In the genomic region with DNA sequence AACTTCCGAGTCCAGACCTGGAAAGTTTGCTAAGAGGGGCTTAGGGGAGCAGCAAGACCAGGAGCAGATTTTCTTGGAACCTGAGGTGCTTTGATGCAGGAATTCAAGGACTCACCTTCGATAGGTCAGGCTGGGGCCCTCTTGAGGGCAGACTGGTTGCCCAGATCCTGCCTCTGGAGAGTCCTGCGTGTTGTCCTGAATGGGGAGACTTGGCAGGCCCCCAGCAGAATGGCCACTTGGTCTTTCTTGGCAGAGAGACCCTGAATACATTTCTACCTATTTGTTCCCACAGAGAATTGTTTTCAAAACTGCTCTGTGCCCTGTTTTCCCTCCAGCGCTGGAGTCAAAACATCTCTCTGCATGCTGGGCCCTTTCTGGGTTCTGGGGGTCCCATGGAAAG, we compare ENCODE assay signal across 13 cellular contexts. TPM values are rescaled to one million over a fixed set of nuclear protein-coding genes. Genes with fewer than 3 reads are reported as not detected.
DNase-seq lines count a peak whose midpoint lies in the region; ATAC-seq, FAIRE-seq and TF ChIP-seq lines count a peak whose summit lies in the region.
"Had no signal": no experiment of that assay in that cellular context is flagged by ENCODE, and none has a peak within 500 bp of the region (broad histone marks: within the 10 kb centered on the region; RNA-seq: fewer than 3 reads in every experiment).

No MANE protein-coding gene starts in this region.

- H3K4me3 ChIP-seq in left lung (no peak overlapping the region), thymus (ENCODE audit: low read length) (peak overlapping the region; percentile 98), kidney (ENCODE audit: low read length in 2 of 2) (peak overlapping the region in 1 of 2 donors; percentile 70)
- H3K4me3 ChIP-seq: SK-N-MC had no signal

- H3K27ac Mint-ChIP-seq in activated CD8-positive, alpha-beta memory T cell treated with anti-CD3 and anti-CD28 coated beads, Interleukin-2, amount 10 ng/mL, durations not matched to agents 7 days and 5 days, result peak overlapping the region; percentile 91
- peak overlapping the region; percentile 95 for H3K27ac Mint-ChIP-seq in activated CD8-positive, alpha-beta T cell treated with anti-CD3 and anti-CD28 coated beads for 36 hours

- in situ Hi-C loops in ACHN (cut with HindIII; ENCODE audit: low pct_ligation_motif_present, low pct_unique_long_range_greater_than_20kb, low sequenced_read_pairs), result no loop called here

- no peak for TF ChIP-seq CTCF in activated CD8-positive, alpha-beta T cell treated with anti-CD3 and anti-CD28 coated beads for 36 hours (IDR thresholded peaks at IDR 0.05)
- no peak for TF ChIP-seq CTCF in left lung (IDR thresholded peaks at IDR 0.05)
- no peak for TF ChIP-seq CTCF in kidney (IDR thresholded peaks at IDR 0.05; ENCODE audit: borderline replicate concordance, extremely low read depth, insufficient read depth)

- H3K27ac ChIP-seq in left lung (peak overlapping the region; percentile 53 to 68), thymus (ENCODE audit: low read depth) (peak overlapping the region; percentile 84), kidney (ENCODE audit: low read depth in 2 of 2, low read length in 2 of 2) (no peak overlapping the region)
- H3K27ac ChIP-seq: SK-N-MC had no signal

- no peak for DNase-seq in activated CD8-positive, alpha-beta memory T cell treated with anti-CD3 and anti-CD28 coated beads, Interleukin-2, amount 10 ng/mL, durations not matched to agents 7 days and 5 days
- DNase-seq in activated CD8-positive, alpha-beta memory T cell treated with anti-CD3 and anti-CD28 coated beads for 24 hours, result no peak
- no peak for DNase-seq in activated CD8-positive, alpha-beta T cell treated with anti-CD3 and anti-CD28 coated beads for 36 hours
- DNase-seq in left lung (no peak), RKO (ENCODE audit: low spot score) (no peak), ACHN (no peak), kidney (no peak)
- DNase-seq: NCI-H1092, NCI-H510A treated with DMSO at 0.1 percent for 48 hours had no signal

- H3K9ac ChIP-seq in kidney (ENCODE audit: low read length in 2 of 2), result no peak overlapping the region

- H3K27me3 ChIP-seq in left lung (no peaks in the 10 kb centered on the region), thymus (ENCODE audit: control insufficient read depth, insufficient read depth) (no peaks in the 10 kb centered on the region)

- CTCF ChIA-PET in activated CD8-positive, alpha-beta memory T cell treated with anti-CD3 and anti-CD28 coated beads, Interleukin-2, amount 10 ng/mL, durations not matched to agents 7 days and 5 days (lab: Charles Lee), result interaction anchor here (0.9 to 2.9 kb wide), 3 partner anchors 16 to 104 kb away, joined by 3 to 20 read pairs (median 11); no protein-coding TSS in a partner anchor
- CTCF ChIA-PET in activated CD8-positive, alpha-beta T cell treated with anti-CD3 and anti-CD28 coated beads for 36 hours (lab: Charles Lee), result no interaction called here

- FAIRE-seq in kidney (lab: Jason Lieb, UNC), result no peak
- FAIRE-seq: GM18507 had no signal

- H3K4me1 ChIP-seq in left lung (peaks cover 40 to 73% of the 10 kb centered on the region in 2 donors), thymus (ENCODE audit: control insufficient read depth, insufficient read depth, low read length) (peaks cover 56% of the 10 kb centered on the region), kidney (ENCODE audit: control insufficient read depth in 1 of 2, insufficient read depth in 1 of 2, low read depth in 1 of 2, low read length in 2 of 2) (peaks cover 44 to 54% of the 10 kb centered on the region in 2 donors)

- POLR2A ChIA-PET in activated CD8-positive, alpha-beta T cell treated with anti-CD3 and anti-CD28 coated beads for 36 hours (lab: Charles Lee), result interaction anchor here (0.8 to 3.6 kb wide), 3 partner anchors 12 to 35 kb away, joined by 3 to 28 read pairs (median 10); no protein-coding TSS in a partner anchor

- ATAC-seq in activated CD8-positive, alpha-beta memory T cell treated with anti-CD3 and anti-CD28 coated beads, Interleukin-2, amount 10 ng/mL, durations not matched to agents 7 days and 5 days, result no peak
- no peak for ATAC-seq in activated CD8-positive, alpha-beta T cell treated with anti-CD3 and anti-CD28 coated beads for 36 hours
- ATAC-seq in left lung, result no peak
- ATAC-seq: esophagus mucosa had no signal

- H3K36me3 ChIP-seq in left lung (peaks cover 0 to 3% of the 10 kb centered on the region in 2 donors), thymus (ENCODE audit: control insufficient read depth, insufficient read depth) (peaks cover 42% of the 10 kb centered on the region), kidney (ENCODE audit: control insufficient read depth in 1 of 2, insufficient read depth in 2 of 2, low read length in 2 of 2) (no peaks in the 10 kb centered on the region)

- H3K27me3 Mint-ChIP-seq in activated CD8-positive, alpha-beta memory T cell treated with anti-CD3 and anti-CD28 coated beads, Interleukin-2, amount 10 ng/mL, durations not matched to agents 7 days and 5 days, result no peaks in the 10 kb centered on the region
- H3K27me3 Mint-ChIP-seq in activated CD8-positive, alpha-beta T cell treated with anti-CD3 and anti-CD28 coated beads for 36 hours, result no peaks in the 10 kb centered on the region

- peak overlapping the region; percentile 95 for H3K4me3 Mint-ChIP-seq in activated CD8-positive, alpha-beta memory T cell treated with anti-CD3 and anti-CD28 coated beads, Interleukin-2, amount 10 ng/mL, durations not matched to agents 7 days and 5 days
- peak overlapping the region; percentile 99 for H3K4me3 Mint-ChIP-seq in activated CD8-positive, alpha-beta T cell treated with anti-CD3 and anti-CD28 coated beads for 36 hours

- H3K4me1 Mint-ChIP-seq in activated CD8-positive, alpha-beta memory T cell treated with anti-CD3 and anti-CD28 coated beads, Interleukin-2, amount 10 ng/mL, durations not matched to agents 7 days and 5 days, result peaks cover 57% of the 10 kb centered on the region
- H3K4me1 Mint-ChIP-seq in activated CD8-positive, alpha-beta T cell treated with anti-CD3 and anti-CD28 coated beads for 36 hours (ENCODE audit: low read depth), result peaks cover 68% of the 10 kb centered on the region

- WGBS in thymus, result 89% methylated on average over 4 of the region's 4 CpGs

- intact Hi-C loops in activated CD8-positive, alpha-beta T cell treated with anti-CD3 and anti-CD28 coated beads for 36 hours (cut with micrococcal nuclease), result loop anchor here (10.0 kb wide), 1 partner anchor 54 kb away; no protein-coding TSS in a partner anchor
- intact Hi-C loops in left lung (cut with DNase I) (no loop called here), kidney (cut with DNase I) (no loop called here)

- H3K9me3 Mint-ChIP-seq in activated CD8-positive, alpha-beta memory T cell treated with anti-CD3 and anti-CD28 coated beads, Interleukin-2, amount 10 ng/mL, durations not matched to agents 7 days and 5 days (ENCODE audit: low read depth), result no peaks in the 10 kb centered on the region
- H3K9me3 Mint-ChIP-seq in activated CD8-positive, alpha-beta T cell treated with anti-CD3 and anti-CD28 coated beads for 36 hours, result no peaks in the 10 kb centered on the region

- H3K9me3 ChIP-seq in left lung, result no peaks in the 10 kb centered on the region
- H3K9me3 ChIP-seq in thymus (ENCODE audit: control insufficient read depth), result no peaks in the 10 kb centered on the region
- H3K9me3 ChIP-seq in kidney (ENCODE audit: control insufficient read depth in 1 of 2, low read length in 2 of 2), result no peaks in the 10 kb centered on the region

- peaks cover 28% of the 10 kb centered on the region for H3K36me3 Mint-ChIP-seq in activated CD8-positive, alpha-beta memory T cell treated with anti-CD3 and anti-CD28 coated beads, Interleukin-2, amount 10 ng/mL, durations not matched to agents 7 days and 5 days
- H3K36me3 Mint-ChIP-seq in activated CD8-positive, alpha-beta T cell treated with anti-CD3 and anti-CD28 coated beads for 36 hours (ENCODE audit: low read depth), result peaks cover 33% of the 10 kb centered on the region

RNA-seq across cellular contexts. Expression of gene KLF13, which starts 4.2 kb away (rescaled TPM):
- 100 to 1,000 TPM; 163 to 206 TPM for total RNA-seq in activated CD8-positive, alpha-beta memory T cell treated with anti-CD3 and anti-CD28 coated beads, Interleukin-2, amount 10 ng/mL, durations not matched to agents 7 days and 5 days
- 100 to 1,000 TPM; 163 to 175 TPM for total RNA-seq in activated CD8-positive, alpha-beta T cell treated with anti-CD3 and anti-CD28 coated beads for 36 hours
- total RNA-seq in left lung (100 to 1,000 TPM; 110 to 116 TPM), kidney (123 TPM)
- polyA plus RNA-seq in thymus (107 TPM), kidney (ENCODE audit: insufficient read depth, low read depth, low replicate concordance) (55.5 TPM)

Comparison
In these comparisons a context has a peak if more than half of its experiments do, and no peak if none do; other contexts are left out.
1. H3K27ac ChIP-seq: peak in left lung (2 of 2) and thymus (single experiment); none in kidney (0 of 2).